Comparison of ENCODE assay signal across 17 cellular contexts in genomic region chr11:27904358-27905055, GRCh38.
DNase-seq lines count a peak whose midpoint lies in the region; ATAC-seq and TF ChIP-seq lines count a peak whose summit lies in the region.
"Had no signal": no experiment of that assay in that cellular context is flagged by ENCODE, and none has a peak within 500 bp of the region (broad histone marks: within the 10 kb centered on the region; RNA-seq: fewer than 3 reads in every experiment).

No MANE protein-coding gene starts in this region.

- H3K4me1 Mint-ChIP-seq in naive thymus-derived CD8-positive, alpha-beta T cell = no peaks in the 10 kb centered on the region

- H3K27me3 Mint-ChIP-seq in naive thymus-derived CD8-positive, alpha-beta T cell = peaks cover 0 to 20% (median 8%) of the 10 kb centered on the region in 5 donors

- peak overlapping the region; percentile 56 for H2AFZ ChIP-seq in osteoblast (ENCODE audit: low read length)

- no peaks in the 10 kb centered on the region for H3K36me3 ChIP-seq in osteoblast (ENCODE audit: insufficient read depth, low read length)
- H3K36me3 ChIP-seq: tibial artery had no signal

- peak overlapping the region; percentile 68 for H3K4me2 ChIP-seq in osteoblast (ENCODE audit: insufficient read depth, low read length)

- no peaks in the 10 kb centered on the region for H4K20me1 ChIP-seq in osteoblast (ENCODE audit: insufficient read depth, low read length)

- peaks cover 0 to 20% (median 3%) of the 10 kb centered on the region in 9 donors for H3K9me3 Mint-ChIP-seq in naive thymus-derived CD8-positive, alpha-beta T cell

- no peak overlapping the region for H3K27ac Mint-ChIP-seq in naive thymus-derived CD8-positive, alpha-beta T cell

- peaks cover 48% of the 10 kb centered on the region for H3K4me1 ChIP-seq in osteoblast (ENCODE audit: insufficient read depth, low read length)
- H3K4me1 ChIP-seq: psoas muscle, tibial artery had no signal

- no peaks in the 10 kb centered on the region for H3K36me3 Mint-ChIP-seq in naive thymus-derived CD8-positive, alpha-beta T cell

- H3K4me3 Mint-ChIP-seq in naive thymus-derived CD8-positive, alpha-beta T cell = no peak overlapping the region

- peak overlapping the region; percentile 87 for H3K27ac ChIP-seq in osteoblast (ENCODE audit: low read depth, low read length)
- H3K27ac ChIP-seq: C4-2B, psoas muscle, tibial artery had no signal

- no peak for ATAC-seq in HG03135 (IDR thresholded peaks at IDR 0.05; ENCODE audit: unreplicated experiment)
- ATAC-seq in naive thymus-derived CD8-positive, alpha-beta T cell = no peak
- ATAC-seq: left colon, psoas muscle, Right ventricle myocardium inferior had no signal

- POLR2A ChIA-PET in naive thymus-derived CD8-positive, alpha-beta T cell (lab: Charles Lee) = no interaction called here

- no peaks in the 10 kb centered on the region for H3K79me2 ChIP-seq in osteoblast (ENCODE audit: insufficient read depth, low read length)

- no peaks in the 10 kb centered on the region for H3K9me3 ChIP-seq in osteoblast (ENCODE audit: low read depth, low read length)
- H3K9me3 ChIP-seq: psoas muscle, tibial artery had no signal

- H3K4me3 ChIP-seq in osteoblast (ENCODE audit: insufficient read depth, low read length) = peak overlapping the region; percentile 9
- H3K4me3 ChIP-seq: psoas muscle, tibial artery had no signal

- H3K27me3 ChIP-seq in osteoblast (ENCODE audit: insufficient read depth, low read length) = no peaks in the 10 kb centered on the region
- H3K27me3 ChIP-seq: tibial artery had no signal

- DNase-seq in EL = peak; percentile 93
- DNase-seq in NCI-H226 = peak; percentile 89
- peak; percentile 61 for DNase-seq in dedifferentiated amniotic fluid mesenchymal stem cell (ENCODE audit: extremely low spot score)
- DNase-seq in osteoblast (ENCODE audit: insufficient read length, low spot score, missing footprints) = peak; percentile 56
- no peak for DNase-seq in naive thymus-derived CD8-positive, alpha-beta T cell
- no peak for DNase-seq in NOMO-1 treated with DMSO at 0.1 percent for 48 hours (lab: John Stamatoyannopoulos, UW; ENCODE audit: unreplicated experiment)
- DNase-seq in C1 segment of cervical spinal cord (lab: John Stamatoyannopoulos, UW) = no peak
- DNase-seq: aorta, DND-41, left colon, NCI-H2081 treated with DMSO at 0.1 percent for 48 hours, NCI-H774, psoas muscle, tibial artery had no signal

- TF ChIP-seq CTCF in osteoblast (IDR thresholded peaks at IDR 0.05; ENCODE audit: extremely low read depth, low read depth, low read length) = no peak

Comparison
In these comparisons a context has a peak if more than half of its experiments do, and no peak if none do; other contexts are left out.
1. DNase-seq: peak in EL (single experiment), NCI-H226 (single experiment), dedifferentiated amniotic fluid mesenchymal stem cell (single experiment) and osteoblast (single experiment); none in naive thymus-derived CD8-positive, alpha-beta T cell (0 of 10), NOMO-1 treated with DMSO at 0.1 percent for 48 hours (single experiment) and C1 segment of cervical spinal cord (0 of 14).